21 cellular contexts compared by ENCODE assay signal in the genomic region with DNA sequence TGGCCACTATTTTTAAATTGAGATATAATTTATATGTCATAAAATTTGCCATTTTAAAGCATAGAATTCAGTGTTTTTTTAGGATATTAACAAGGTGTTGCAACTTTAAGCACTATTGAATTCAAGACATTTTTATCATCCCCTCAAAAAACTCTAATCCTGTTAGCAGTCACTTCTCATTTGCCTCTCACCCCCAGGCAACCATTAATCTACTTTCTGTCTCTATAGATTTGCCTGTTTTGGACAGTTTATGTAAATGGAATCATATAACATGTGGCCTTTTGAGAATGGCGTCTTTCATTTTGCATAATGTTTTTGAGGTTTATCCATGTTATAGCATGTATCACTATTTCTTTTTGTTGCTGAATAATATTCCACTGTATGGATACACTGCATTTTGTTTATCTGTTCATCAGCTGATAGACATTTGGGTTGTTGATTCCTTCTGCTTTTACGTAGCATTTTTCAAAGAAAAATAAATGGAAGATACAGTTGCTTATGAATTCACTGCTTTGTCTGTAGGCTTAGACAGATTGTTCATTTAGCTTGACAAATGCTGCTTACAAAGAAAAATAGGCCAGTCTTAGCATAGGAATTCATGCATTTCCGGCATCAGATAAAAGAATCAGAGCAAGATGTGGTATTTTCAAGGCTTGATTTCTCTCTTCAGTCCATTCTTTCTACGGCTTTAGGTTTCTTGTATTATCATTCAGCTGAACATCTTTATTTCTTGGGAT. TPM values are rescaled to one million over a fixed set of nuclear protein-coding genes. Genes with fewer than 3 reads are reported as not detected.
A peak's percentile ranks its signal among the peaks of the same experiment; 100 is the strongest.
DNase-seq lines count a peak whose midpoint lies in the region; ATAC-seq and TF ChIP-seq lines count a peak whose summit lies in the region.
"Had no signal": no experiment of that assay in that cellular context is flagged by ENCODE, and none has a peak within 500 bp of the region (broad histone marks: within the 10 kb centered on the region; RNA-seq: fewer than 3 reads in every experiment).

No MANE protein-coding gene starts in this region.

- H3K4me1 ChIP-seq in H9 (ENCODE audit: insufficient read depth, low read length), result peaks cover 6% of the 10 kb centered on the region; the same call in 1 of the 2 replicates
- H3K4me1 ChIP-seq in neutrophil (ENCODE audit: control insufficient read depth in 1 of 2, insufficient read depth in 1 of 2, low read depth in 1 of 2, low read length in 1 of 2), result peaks cover 6 to 13% of the 10 kb centered on the region in 2 experiments

- H3K79me1 ChIP-seq in H9 (ENCODE audit: insufficient read depth, low read depth, low read length, poor library complexity, severe bottlenecking), result no peaks in the 10 kb centered on the region

- H3K4ac ChIP-seq in H9 (ENCODE audit: low read depth, low read length), result no peak overlapping the region

- H3K27me3 ChIP-seq in CD4-positive, alpha-beta T cell (ENCODE audit: control insufficient read depth, insufficient read depth, low read length), result no peaks in the 10 kb centered on the region
- no peaks in the 10 kb centered on the region for H3K27me3 ChIP-seq in H9 (ENCODE audit: insufficient read depth, low read length)
- H3K27me3 ChIP-seq in dorsolateral prefrontal cortex, result no peaks in the 10 kb centered on the region
- H3K27me3 ChIP-seq in neutrophil, result no peaks in the 10 kb centered on the region
- H3K27me3 ChIP-seq: body of pancreas, pancreas, sigmoid colon, upper lobe of right lung had no signal

- H2AFZ ChIP-seq in H9 (ENCODE audit: low read length), result no peak overlapping the region

- H3K23me2 ChIP-seq in H9 (ENCODE audit: insufficient read length, low read depth, low read length, poor library complexity, severe bottlenecking), result no peaks in the 10 kb centered on the region

- no peak overlapping the region for H2BK120ac ChIP-seq in H9 (ENCODE audit: low read depth, low read length, poor library complexity, severe bottlenecking)

- no peak overlapping the region for H3K4me2 ChIP-seq in H9 (ENCODE audit: insufficient read depth, insufficient read length, low read length)

- H2BK15ac ChIP-seq in H9 (ENCODE audit: low read depth, low read length), result no peak overlapping the region

- no peak overlapping the region for H4K8ac ChIP-seq in H9 (replicated peaks; ENCODE audit: insufficient read length, low read depth, low read length)

- H3K4me3 ChIP-seq in dorsolateral prefrontal cortex (peak overlapping the region in 2 of 59 donors; percentile 4 to 12), neutrophil (ENCODE audit: low read depth in 1 of 2, low read length in 1 of 2) (no peak overlapping the region)
- H3K4me3 ChIP-seq: body of pancreas, pancreas, sigmoid colon, upper lobe of right lung had no signal

- H3K56ac ChIP-seq in H9 (ENCODE audit: insufficient read length, low read depth, low read length), result no peak overlapping the region

- H2AK5ac ChIP-seq in H9 (ENCODE audit: insufficient read length, low read length), result no peak overlapping the region

- H3K27ac ChIP-seq in CD4-positive, alpha-beta T cell (ENCODE audit: low read depth, low read length), result no peak overlapping the region
- H3K27ac ChIP-seq in H9 (ENCODE audit: insufficient read length, low read depth, low read length) (no peak overlapping the region), dorsolateral prefrontal cortex (peak overlapping the region in 52 of 59 donors; percentile 0 to 78 (median 52)), neutrophil (peak overlapping the region; percentile 9)
- H3K27ac ChIP-seq: body of pancreas, pancreas, sigmoid colon, upper lobe of right lung had no signal

- H3K36me3 Mint-ChIP-seq in CD4-positive, alpha-beta T cell (ENCODE audit: low read depth), result peaks cover 93% of the 10 kb centered on the region
- peaks cover 0 to 6% (median 0%) of the 10 kb centered on the region in 3 experiments; a peak in 3 of 7 replicates for H3K36me3 Mint-ChIP-seq in H9 (ENCODE audit: insufficient read depth in 1 of 3, low read depth in 3 of 3)

- H3K27ac Mint-ChIP-seq in CD4-positive, alpha-beta T cell, result peak overlapping the region; percentile 18
- H3K27ac Mint-ChIP-seq in H9, result peak overlapping the region in 2 of 3 experiments; percentile 47 to 51; a peak in 2 of 7 replicates

- H3K27me3 Mint-ChIP-seq in CD4-positive, alpha-beta T cell, result no peaks in the 10 kb centered on the region
- H3K27me3 Mint-ChIP-seq in H9 (ENCODE audit: low read depth), result no peaks in the 10 kb centered on the region
- H3K27me3 Mint-ChIP-seq: activated T-helper 17 cell treated with anti-CD3 and anti-CD28 coated beads, Interleukin-2, amount 50 U/mL, for 72 hours; T-cell had no signal

- peaks cover 97% of the 10 kb centered on the region for H3K36me3 ChIP-seq in neutrophil
- H3K36me3 ChIP-seq: pancreas had no signal

- no peak overlapping the region for H4K91ac ChIP-seq in H9 (ENCODE audit: insufficient read length, low read depth, low read length)

- H2BK12ac ChIP-seq in H9 (ENCODE audit: insufficient read length, low read depth, low read length), result no peak overlapping the region

- intact Hi-C loops in CD4-positive, alpha-beta T cell (cut with DNase I, micrococcal nuclease), result no loop called here
- intact Hi-C loops in dorsolateral prefrontal cortex (cut with DNase I), result no loop called here

- no CpG with 5 or more reads among the region's 4 CpGs for WGBS in H9 (ENCODE audit: extremely low coverage, insufficient read length, low lambda C conversion rate)

- no peak overlapping the region for H3K23ac ChIP-seq in H9 (ENCODE audit: insufficient read length, low read depth, low read length)

- H3K14ac ChIP-seq in H9 (ENCODE audit: insufficient read depth, low read length), result no peak overlapping the region

- TF ChIP-seq CTCF in CD4-positive, alpha-beta T cell (IDR thresholded peaks at IDR 0.05), result no peak
- no peak for TF ChIP-seq CTCF in H9 (conservative IDR thresholded peaks at IDR 0.05)
- TF ChIP-seq CTCF in dorsolateral prefrontal cortex (IDR thresholded peaks at IDR 0.05 in 54 of 56, conservative IDR thresholded peaks at IDR 0.05 in 2 of 56; ENCODE audit: low read depth in 1 of 56, partially characterized antibody in 56 of 56), result no peak
- no peak for TF ChIP-seq CTCF in neutrophil (IDR thresholded peaks at IDR 0.05)

- H3K9me3 Mint-ChIP-seq in CD4-positive, alpha-beta T cell, result no peaks in the 10 kb centered on the region
- H3K9me3 Mint-ChIP-seq in H9, result no peaks in the 10 kb centered on the region
- H3K9me3 Mint-ChIP-seq: activated T-helper 17 cell treated with anti-CD3 and anti-CD28 coated beads, Interleukin-2, amount 50 U/mL, for 72 hours; T-cell had no signal

- H3K18ac ChIP-seq in H9 (ENCODE audit: insufficient read length, low read depth, low read length), result no peak overlapping the region

- H2BK20ac ChIP-seq in H9 (ENCODE audit: low read depth, low read length, poor library complexity, severe bottlenecking), result no peak overlapping the region

- no peak overlapping the region for H3K9ac ChIP-seq in H9 (ENCODE audit: extremely low read depth, insufficient read length, low read length)

- H3K79me2 ChIP-seq in H9 (ENCODE audit: insufficient read depth, low read length), result no peaks in the 10 kb centered on the region

- no peak overlapping the region for H4K5ac ChIP-seq in H9 (ENCODE audit: insufficient read length, low read depth, low read length)

- POLR2A ChIA-PET in CD4-positive, alpha-beta T cell (lab: Charles Lee), result interaction anchor here (0.7 to 1.6 kb wide), 4 partner anchors 10 to 59 kb away, joined by 3 to 7 read pairs (median 3); a partner anchor contains a TSS

- no peak for ATAC-seq in CD4-positive, alpha-beta T cell (ENCODE audit: poor library complexity)
- ATAC-seq: activated T-helper 17 cell treated with anti-CD3 and anti-CD28 coated beads, Interleukin-2, amount 50 U/mL, for 72 hours; body of pancreas; pancreas; Right ventricle myocardium inferior; T-cell; upper lobe of right lung had no signal

- no peak overlapping the region for H2BK5ac ChIP-seq in H9 (ENCODE audit: insufficient read length, low read length)

- no peak for DNase-seq in CD4-positive, alpha-beta T cell
- DNase-seq in H9 (no peak), dorsolateral prefrontal cortex (no peak), T1000 (lab: John Stamatoyannopoulos, UW) (no peak), NCI-H1417 treated with DMSO at 0.1 percent for 48 hours (lab: John Stamatoyannopoulos, UW) (no peak), nucleus accumbens (lab: John Stamatoyannopoulos, UW) (no peak)
- DNase-seq: body of pancreas; DMS153; GDM1; mammary epithelial cell; NCI-H2029; NCI-H226; NCI-H82; pancreas; sigmoid colon; stimulated activated CD4-positive, alpha-beta T cell treated with anti-CD3 and anti-CD28 coated beads, Interleukin-15, amount 100 ng/mL, for 24 hours; T-cell; upper lobe of right lung had no signal

- H3T11ph ChIP-seq in H9 (ENCODE audit: low read length), result no peak overlapping the region

- H4K20me1 ChIP-seq in H9 (ENCODE audit: control insufficient read depth, insufficient read depth, insufficient read length), result no peaks in the 10 kb centered on the region

- CTCF ChIA-PET in CD4-positive, alpha-beta T cell (lab: Charles Lee), result interaction anchor here (1.8 to 3.0 kb wide), 3 partner anchors 8 to 25 kb away, joined by 6 to 10 read pairs (median 8); no protein-coding TSS in a partner anchor

- no peaks in the 10 kb centered on the region for H3K9me3 ChIP-seq in CD4-positive, alpha-beta T cell (ENCODE audit: control insufficient read depth, low read length)
- H3K9me3 ChIP-seq in H9 (ENCODE audit: control insufficient read depth, low read depth, low read length), result no peaks in the 10 kb centered on the region
- H3K9me3 ChIP-seq in neutrophil, result no peaks in the 10 kb centered on the region
- H3K9me3 ChIP-seq: body of pancreas, pancreas, sigmoid colon, upper lobe of right lung had no signal

- H3K4me3 Mint-ChIP-seq in CD4-positive, alpha-beta T cell, result no peak overlapping the region
- no peak overlapping the region for H3K4me3 Mint-ChIP-seq in H9
- H3K4me3 Mint-ChIP-seq: activated T-helper 17 cell treated with anti-CD3 and anti-CD28 coated beads, Interleukin-2, amount 50 U/mL, for 72 hours; T-cell had no signal

- peaks cover 79% of the 10 kb centered on the region for H3K4me1 Mint-ChIP-seq in CD4-positive, alpha-beta T cell (ENCODE audit: low read depth)
- H3K4me1 Mint-ChIP-seq in H9, result peaks cover 33 to 39% of the 10 kb centered on the region in 2 experiments

RNA-seq across cellular contexts. Expression of a gene that starts 52.9 kb away (rescaled TPM):
- total RNA-seq in CD4-positive, alpha-beta T cell, result 100 to 1,000 TPM; 265 to 277 TPM
- total RNA-seq in H9 (2021) (41.3 and 43.0 TPM in 2 replicates), dorsolateral prefrontal cortex (10 to 100 TPM; 31.0 to 66.4 (median 42.5) TPM)

RNA-seq across cellular contexts. Expression of a gene that starts 59.0 kb away (rescaled TPM):
- 1 to 10 TPM; 5.6 to 5.9 TPM for total RNA-seq in CD4-positive, alpha-beta T cell
- total RNA-seq in H9 (2021), result 37.5 and 40.1 TPM in 2 replicates
- total RNA-seq in dorsolateral prefrontal cortex, result 10 to 100 TPM; 17.1 to 62.7 (median 39.9) TPM

Comparison
In these comparisons a context has a peak if more than half of its experiments do, and no peak if none do; other contexts are left out.
1. H3K27ac ChIP-seq: peak in dorsolateral prefrontal cortex (52 of 59) and neutrophil (single experiment); none in CD4-positive, alpha-beta T cell (single experiment) and H9 (single experiment).